Comparison of ENCODE assay signal across 1 cellular context in genomic region chr6:28789553-28790083, GRCh38.
TF ChIP-seq lines count a peak whose summit lies in the region.

No MANE protein-coding gene starts in this region.

TF ChIP-seq in HepG2, 621 proteins besides CTCF, POLR2A, EP300 and RAD21 (continued from another document and continues in another):
- no peak for TF ChIP-seq ZNF207 (IDR thresholded peaks at IDR 0.05; ENCODE audit: borderline replicate concordance)
- no peak for TF ChIP-seq CREB1 (IDR thresholded peaks at IDR 0.05)
- peak; percentile 41; the same call in 1 of the 2 replicates for TF ChIP-seq CREB1 (CRISPR knock-in tag; IDR thresholded peaks at IDR 0.05)
- TF ChIP-seq HDAC2 (CRISPR knock-in tag; IDR thresholded peaks at IDR 0.05): 0 out of 2 replicates have a peak, but pooled peaks have one; percentile 48
- TF ChIP-seq ATF2 (CRISPR knock-in tag; IDR thresholded peaks at IDR 0.05): 0 out of 2 replicates have a peak, but pooled peaks have one; percentile 32
- TF ChIP-seq SIN3A (IDR thresholded peaks at IDR 0.05; ENCODE audit: borderline replicate concordance, low read depth, low read length): no peak
- peak; percentile 23; the same call in 1 of the 2 replicates for TF ChIP-seq ARID4A (CRISPR knock-in tag; IDR thresholded peaks at IDR 0.05; ENCODE audit: borderline replicate concordance)
- no peak for TF ChIP-seq ZNF720 (CRISPR knock-in tag; IDR thresholded peaks at IDR 0.05)
- no peak for TF ChIP-seq REL (CRISPR knock-in tag; conservative IDR thresholded peaks at IDR 0.05)
- TF ChIP-seq PHF8 (CRISPR knock-in tag; IDR thresholded peaks at IDR 0.05): 0 out of 2 replicates have a peak, but pooled peaks have one; percentile 32
- TF ChIP-seq ZNF781 (CRISPR knock-in tag; IDR thresholded peaks at IDR 0.05; ENCODE audit: borderline replicate concordance, not compliant biosample characterization): peak; percentile 49
- 0 out of 2 replicates have a peak, but pooled peaks have one; percentile 65 for TF ChIP-seq MIXL1 (CRISPR knock-in tag; IDR thresholded peaks at IDR 0.05)
- TF ChIP-seq ELF3 (CRISPR knock-in tag; IDR thresholded peaks at IDR 0.05): 0 out of 2 replicates have a peak, but pooled peaks have one; percentile 48
- TF ChIP-seq PATZ1 (CRISPR knock-in tag; IDR thresholded peaks at IDR 0.05): no peak
- TF ChIP-seq NFE2L1 (CRISPR knock-in tag; IDR thresholded peaks at IDR 0.05; ENCODE audit: borderline replicate concordance): no peak
- 0 out of 2 replicates have a peak, but pooled peaks have one; percentile 31 for TF ChIP-seq ZBTB20 (CRISPR knock-in tag; IDR thresholded peaks at IDR 0.05; ENCODE audit: borderline replicate concordance, low read depth)
- TF ChIP-seq HNF4A (CRISPR knock-in tag; IDR thresholded peaks at IDR 0.05): no peak
- TF ChIP-seq NFIC (IDR thresholded peaks at IDR 0.05; ENCODE audit: low read length): 0 out of 2 replicates have a peak, but pooled peaks have one; percentile 45
- no peak for TF ChIP-seq ZNF513 (CRISPR knock-in tag; conservative IDR thresholded peaks at IDR 0.05)
- TF ChIP-seq NR2F6 (IDR thresholded peaks at IDR 0.05): no peak
- no peak for TF ChIP-seq NR2F6 (CRISPR knock-in tag; IDR thresholded peaks at IDR 0.05)
- TF ChIP-seq TARDBP (CRISPR knock-in tag; IDR thresholded peaks at IDR 0.05): 0 out of 2 replicates have a peak, but pooled peaks have one; percentile 28
- TF ChIP-seq HMG20A (CRISPR knock-in tag; IDR thresholded peaks at IDR 0.05; ENCODE audit: borderline replicate concordance): peak; percentile 14; the same call in 1 of the 2 replicates
- TF ChIP-seq KLF16 (CRISPR knock-in tag; IDR thresholded peaks at IDR 0.05): peak in 1 of 2 experiments; percentile 65; a peak in 2 of 4 replicates
- no peak for TF ChIP-seq ZNF276 (CRISPR knock-in tag; IDR thresholded peaks at IDR 0.05; ENCODE audit: low read depth)
- 0 out of 2 replicates have a peak, but pooled peaks have one; percentile 80 for TF ChIP-seq SP140L (CRISPR knock-in tag; IDR thresholded peaks at IDR 0.05; ENCODE audit: borderline replicate concordance)
- 0 out of 2 replicates have a peak, but pooled peaks have one; percentile 54 for TF ChIP-seq THAP7 (CRISPR knock-in tag; IDR thresholded peaks at IDR 0.05)
- 0 out of 2 replicates have a peak, but pooled peaks have one; percentile 16 for TF ChIP-seq NFYC (CRISPR knock-in tag; IDR thresholded peaks at IDR 0.05)
- 0 out of 2 replicates have a peak, but pooled peaks have one; percentile 46 for TF ChIP-seq KLF6 (CRISPR knock-in tag; IDR thresholded peaks at IDR 0.05)
- no peak for TF ChIP-seq ZNF704 (CRISPR knock-in tag; IDR thresholded peaks at IDR 0.05; ENCODE audit: borderline replicate concordance)
- peak; percentile 71; the same call in 1 of the 2 replicates for TF ChIP-seq ARID5B (CRISPR knock-in tag; IDR thresholded peaks at IDR 0.05)
- 0 out of 2 replicates have a peak, but pooled peaks have one; percentile 16 for TF ChIP-seq FOXP4 (CRISPR knock-in tag; IDR thresholded peaks at IDR 0.05)
- TF ChIP-seq MXD4 (CRISPR knock-in tag; IDR thresholded peaks at IDR 0.05): no peak
- 0 out of 2 replicates have a peak, but pooled peaks have one; percentile 8 for TF ChIP-seq ZBTB43 (CRISPR knock-in tag; conservative IDR thresholded peaks at IDR 0.05)
- peak; percentile 65; the same call in 1 of the 2 replicates for TF ChIP-seq GATAD2A (CRISPR knock-in tag; IDR thresholded peaks at IDR 0.05)
- TF ChIP-seq GATAD1 (CRISPR knock-in tag; IDR thresholded peaks at IDR 0.05): 0 out of 2 replicates have a peak, but pooled peaks have one; percentile 26
- TF ChIP-seq FOSL2 (CRISPR knock-in tag; IDR thresholded peaks at IDR 0.05): 0 out of 2 replicates have a peak, but pooled peaks have one; percentile 23
- peak; percentile 26; the same call in 1 of the 2 replicates for TF ChIP-seq BORCS8-MEF2B (CRISPR knock-in tag; IDR thresholded peaks at IDR 0.05)
